In the genomic region with DNA sequence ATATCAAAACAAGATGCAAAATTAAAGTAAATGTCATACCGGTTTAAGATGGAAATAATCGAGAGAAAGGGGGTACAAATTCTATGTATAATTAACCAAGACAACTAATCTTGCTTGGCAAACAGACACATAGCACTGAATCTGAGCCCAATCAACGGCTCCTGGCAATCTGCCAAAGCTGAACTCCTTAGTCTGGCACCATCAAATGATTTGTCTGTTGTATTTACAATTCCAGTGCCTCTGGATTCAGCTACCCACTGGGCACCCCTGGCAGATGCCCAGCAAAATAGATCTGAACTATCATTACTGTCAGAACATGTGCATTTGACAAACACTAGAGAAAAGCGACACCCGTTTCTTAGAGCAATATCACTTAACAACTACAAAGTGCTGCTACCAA, we compare ENCODE assay signal across 2 cellular contexts.
TF ChIP-seq lines count a peak whose summit lies in the region.

No MANE protein-coding gene starts in this region.

TF ChIP-seq in HEK293, 187 proteins besides CTCF, POLR2A, EP300 and RAD21 (continues in another document):
- TF ChIP-seq, protein P1, sequence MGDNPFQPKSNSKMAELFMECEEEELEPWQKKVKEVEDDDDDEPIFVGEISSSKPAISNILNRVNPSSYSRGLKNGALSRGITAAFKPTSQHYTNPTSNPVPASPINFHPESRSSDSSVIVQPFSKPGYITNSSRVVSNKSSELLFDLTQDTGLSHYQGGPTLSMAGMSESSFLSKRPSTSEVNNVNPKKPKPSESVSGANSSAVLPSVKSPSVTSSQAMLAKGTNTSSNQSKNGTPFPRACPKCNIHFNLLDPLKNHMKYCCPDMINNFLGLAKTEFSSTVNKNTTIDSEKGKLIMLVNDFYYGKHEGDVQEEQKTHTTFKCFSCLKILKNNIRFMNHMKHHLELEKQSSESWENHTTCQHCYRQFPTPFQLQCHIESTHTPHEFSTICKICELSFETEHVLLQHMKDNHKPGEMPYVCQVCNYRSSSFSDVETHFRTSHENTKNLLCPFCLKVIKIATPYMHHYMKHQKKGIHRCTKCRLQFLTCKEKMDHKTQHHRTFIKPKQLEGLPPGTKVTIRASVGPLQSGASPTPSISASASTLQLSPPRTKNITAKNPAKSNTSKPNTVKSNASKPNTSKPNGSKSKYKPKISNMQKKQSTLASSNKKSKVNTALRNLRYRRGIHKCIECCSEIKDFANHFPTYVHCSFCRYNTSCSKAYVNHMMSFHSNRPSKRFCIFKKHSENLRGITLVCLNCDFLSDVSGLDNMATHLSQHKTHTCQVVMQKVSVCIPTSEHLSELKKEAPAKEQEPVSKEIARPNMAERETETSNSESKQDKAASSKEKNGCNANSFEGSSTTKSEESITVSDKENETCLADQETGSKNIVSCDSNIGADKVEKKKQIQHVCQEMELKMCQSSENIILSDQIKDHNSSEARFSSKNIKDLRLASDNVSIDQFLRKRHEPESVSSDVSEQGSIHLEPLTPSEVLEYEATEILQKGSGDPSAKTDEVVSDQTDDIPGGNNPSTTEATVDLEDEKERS (tag by site-specific recombination; IDR thresholded peaks at IDR 0.05) = no peak
- TF ChIP-seq, protein P2, sequence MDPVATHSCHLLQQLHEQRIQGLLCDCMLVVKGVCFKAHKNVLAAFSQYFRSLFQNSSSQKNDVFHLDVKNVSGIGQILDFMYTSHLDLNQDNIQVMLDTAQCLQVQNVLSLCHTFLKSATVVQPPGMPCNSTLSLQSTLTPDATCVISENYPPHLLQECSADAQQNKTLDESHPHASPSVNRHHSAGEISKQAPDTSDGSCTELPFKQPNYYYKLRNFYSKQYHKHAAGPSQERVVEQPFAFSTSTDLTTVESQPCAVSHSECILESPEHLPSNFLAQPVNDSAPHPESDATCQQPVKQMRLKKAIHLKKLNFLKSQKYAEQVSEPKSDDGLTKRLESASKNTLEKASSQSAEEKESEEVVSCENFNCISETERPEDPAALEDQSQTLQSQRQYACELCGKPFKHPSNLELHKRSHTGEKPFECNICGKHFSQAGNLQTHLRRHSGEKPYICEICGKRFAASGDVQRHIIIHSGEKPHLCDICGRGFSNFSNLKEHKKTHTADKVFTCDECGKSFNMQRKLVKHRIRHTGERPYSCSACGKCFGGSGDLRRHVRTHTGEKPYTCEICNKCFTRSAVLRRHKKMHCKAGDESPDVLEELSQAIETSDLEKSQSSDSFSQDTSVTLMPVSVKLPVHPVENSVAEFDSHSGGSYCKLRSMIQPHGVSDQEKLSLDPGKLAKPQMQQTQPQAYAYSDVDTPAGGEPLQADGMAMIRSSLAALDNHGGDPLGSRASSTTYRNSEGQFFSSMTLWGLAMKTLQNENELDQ (tag by site-specific recombination; IDR thresholded peaks at IDR 0.05; ENCODE audit: low read depth) = no peak
- no peak for TF ChIP-seq ZNF266 (tag by site-specific recombination; IDR thresholded peaks at IDR 0.05; ENCODE audit: low read depth)
- no peak for TF ChIP-seq KLF8 (tag by site-specific recombination; IDR thresholded peaks at IDR 0.05)
- TF ChIP-seq, protein P3, sequence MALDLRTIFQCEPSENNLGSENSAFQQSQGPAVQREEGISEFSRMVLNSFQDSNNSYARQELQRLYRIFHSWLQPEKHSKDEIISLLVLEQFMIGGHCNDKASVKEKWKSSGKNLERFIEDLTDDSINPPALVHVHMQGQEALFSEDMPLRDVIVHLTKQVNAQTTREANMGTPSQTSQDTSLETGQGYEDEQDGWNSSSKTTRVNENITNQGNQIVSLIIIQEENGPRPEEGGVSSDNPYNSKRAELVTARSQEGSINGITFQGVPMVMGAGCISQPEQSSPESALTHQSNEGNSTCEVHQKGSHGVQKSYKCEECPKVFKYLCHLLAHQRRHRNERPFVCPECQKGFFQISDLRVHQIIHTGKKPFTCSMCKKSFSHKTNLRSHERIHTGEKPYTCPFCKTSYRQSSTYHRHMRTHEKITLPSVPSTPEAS (tag by site-specific recombination; IDR thresholded peaks at IDR 0.05) = no peak
- peak; percentile 61; the same call in 1 of the 2 replicates for TF ChIP-seq ZNF184 (tag by site-specific recombination; IDR thresholded peaks at IDR 0.05)
- TF ChIP-seq FEZF1 (tag by site-specific recombination; IDR thresholded peaks at IDR 0.05) = 0 out of 2 replicates have a peak, but pooled peaks have one; percentile 8
- TF ChIP-seq ZNF114 (tag by site-specific recombination; IDR thresholded peaks at IDR 0.05) = no peak
- TF ChIP-seq, protein P4, sequence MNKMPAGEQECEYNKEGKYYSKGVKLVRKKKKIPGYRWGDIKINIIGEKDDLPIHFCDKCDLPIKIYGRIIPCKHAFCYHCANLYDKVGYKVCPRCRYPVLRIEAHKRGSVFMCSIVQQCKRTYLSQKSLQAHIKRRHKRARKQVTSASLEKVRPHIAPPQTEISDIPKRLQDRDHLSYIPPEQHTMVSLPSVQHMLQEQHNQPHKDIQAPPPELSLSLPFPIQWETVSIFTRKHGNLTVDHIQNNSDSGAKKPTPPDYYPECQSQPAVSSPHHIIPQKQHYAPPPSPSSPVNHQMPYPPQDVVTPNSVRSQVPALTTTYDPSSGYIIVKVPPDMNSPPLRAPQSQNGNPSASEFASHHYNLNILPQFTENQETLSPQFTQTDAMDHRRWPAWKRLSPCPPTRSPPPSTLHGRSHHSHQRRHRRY (tag by site-specific recombination; IDR thresholded peaks at IDR 0.05) = no peak
- no peak for TF ChIP-seq ZNF324 (tag by site-specific recombination; IDR thresholded peaks at IDR 0.05)
- TF ChIP-seq, protein P5, sequence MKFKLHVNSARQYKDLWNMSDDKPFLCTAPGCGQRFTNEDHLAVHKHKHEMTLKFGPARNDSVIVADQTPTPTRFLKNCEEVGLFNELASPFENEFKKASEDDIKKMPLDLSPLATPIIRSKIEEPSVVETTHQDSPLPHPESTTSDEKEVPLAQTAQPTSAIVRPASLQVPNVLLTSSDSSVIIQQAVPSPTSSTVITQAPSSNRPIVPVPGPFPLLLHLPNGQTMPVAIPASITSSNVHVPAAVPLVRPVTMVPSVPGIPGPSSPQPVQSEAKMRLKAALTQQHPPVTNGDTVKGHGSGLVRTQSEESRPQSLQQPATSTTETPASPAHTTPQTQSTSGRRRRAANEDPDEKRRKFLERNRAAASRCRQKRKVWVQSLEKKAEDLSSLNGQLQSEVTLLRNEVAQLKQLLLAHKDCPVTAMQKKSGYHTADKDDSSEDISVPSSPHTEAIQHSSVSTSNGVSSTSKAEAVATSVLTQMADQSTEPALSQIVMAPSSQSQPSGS (tag by site-specific recombination; IDR thresholded peaks at IDR 0.05; ENCODE audit: low read depth) = no peak
- TF ChIP-seq, protein P6, sequence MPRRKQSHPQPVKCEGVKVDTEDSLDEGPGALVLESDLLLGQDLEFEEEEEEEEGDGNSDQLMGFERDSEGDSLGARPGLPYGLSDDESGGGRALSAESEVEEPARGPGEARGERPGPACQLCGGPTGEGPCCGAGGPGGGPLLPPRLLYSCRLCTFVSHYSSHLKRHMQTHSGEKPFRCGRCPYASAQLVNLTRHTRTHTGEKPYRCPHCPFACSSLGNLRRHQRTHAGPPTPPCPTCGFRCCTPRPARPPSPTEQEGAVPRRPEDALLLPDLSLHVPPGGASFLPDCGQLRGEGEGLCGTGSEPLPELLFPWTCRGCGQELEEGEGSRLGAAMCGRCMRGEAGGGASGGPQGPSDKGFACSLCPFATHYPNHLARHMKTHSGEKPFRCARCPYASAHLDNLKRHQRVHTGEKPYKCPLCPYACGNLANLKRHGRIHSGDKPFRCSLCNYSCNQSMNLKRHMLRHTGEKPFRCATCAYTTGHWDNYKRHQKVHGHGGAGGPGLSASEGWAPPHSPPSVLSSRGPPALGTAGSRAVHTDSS (tag by site-specific recombination; IDR thresholded peaks at IDR 0.05) = 0 out of 2 replicates have a peak, but pooled peaks have one; percentile 6
- TF ChIP-seq ZNF157 (tag by site-specific recombination; IDR thresholded peaks at IDR 0.05) = no peak
- no peak for TF ChIP-seq TRIM28 (IDR thresholded peaks at IDR 0.05; ENCODE audit: borderline replicate concordance, low read length)

TF ChIP-seq in K562, 482 proteins besides CTCF, POLR2A, EP300 and RAD21 (continued from another document):
- TF ChIP-seq, protein P7, sequence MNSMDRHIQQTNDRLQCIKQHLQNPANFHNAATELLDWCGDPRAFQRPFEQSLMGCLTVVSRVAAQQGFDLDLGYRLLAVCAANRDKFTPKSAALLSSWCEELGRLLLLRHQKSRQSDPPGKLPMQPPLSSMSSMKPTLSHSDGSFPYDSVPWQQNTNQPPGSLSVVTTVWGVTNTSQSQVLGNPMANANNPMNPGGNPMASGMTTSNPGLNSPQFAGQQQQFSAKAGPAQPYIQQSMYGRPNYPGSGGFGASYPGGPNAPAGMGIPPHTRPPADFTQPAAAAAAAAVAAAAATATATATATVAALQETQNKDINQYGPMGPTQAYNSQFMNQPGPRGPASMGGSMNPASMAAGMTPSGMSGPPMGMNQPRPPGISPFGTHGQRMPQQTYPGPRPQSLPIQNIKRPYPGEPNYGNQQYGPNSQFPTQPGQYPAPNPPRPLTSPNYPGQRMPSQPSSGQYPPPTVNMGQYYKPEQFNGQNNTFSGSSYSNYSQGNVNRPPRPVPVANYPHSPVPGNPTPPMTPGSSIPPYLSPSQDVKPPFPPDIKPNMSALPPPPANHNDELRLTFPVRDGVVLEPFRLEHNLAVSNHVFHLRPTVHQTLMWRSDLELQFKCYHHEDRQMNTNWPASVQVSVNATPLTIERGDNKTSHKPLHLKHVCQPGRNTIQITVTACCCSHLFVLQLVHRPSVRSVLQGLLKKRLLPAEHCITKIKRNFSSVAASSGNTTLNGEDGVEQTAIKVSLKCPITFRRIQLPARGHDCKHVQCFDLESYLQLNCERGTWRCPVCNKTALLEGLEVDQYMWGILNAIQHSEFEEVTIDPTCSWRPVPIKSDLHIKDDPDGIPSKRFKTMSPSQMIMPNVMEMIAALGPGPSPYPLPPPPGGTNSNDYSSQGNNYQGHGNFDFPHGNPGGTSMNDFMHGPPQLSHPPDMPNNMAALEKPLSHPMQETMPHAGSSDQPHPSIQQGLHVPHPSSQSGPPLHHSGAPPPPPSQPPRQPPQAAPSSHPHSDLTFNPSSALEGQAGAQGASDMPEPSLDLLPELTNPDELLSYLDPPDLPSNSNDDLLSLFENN (IDR thresholded peaks at IDR 0.05; ENCODE audit: low read depth in 2 of 2, low read length in 2 of 2) = no peak
- TF ChIP-seq ZSCAN32 (CRISPR knock-in tag; IDR thresholded peaks at IDR 0.05) (no peak), TEAD4 (IDR thresholded peaks at IDR 0.05; ENCODE audit: low read length) (no peak), TEAD4 (CRISPR knock-in tag; IDR thresholded peaks at IDR 0.05; ENCODE audit: borderline replicate concordance) (no peak), NFIC (IDR thresholded peaks at IDR 0.05) (peak; percentile 98), ESRRA (IDR thresholded peaks at IDR 0.05; ENCODE audit: borderline replicate concordance, low read depth) (no peak), NFIX (CRISPR knock-in tag; IDR thresholded peaks at IDR 0.05; ENCODE audit: low read depth) (peak; percentile 86), ZBTB7A (IDR thresholded peaks at IDR 0.05; ENCODE audit: borderline replicate concordance, control insufficient read depth, low read depth, low read length) (no peak), LARP7 (IDR thresholded peaks at IDR 0.05) (no peak), ELF2 (CRISPR knock-in tag; IDR thresholded peaks at IDR 0.05) (no peak), ZNF133 (CRISPR knock-in tag; IDR thresholded peaks at IDR 0.05) (no peak), MYBL2 (IDR thresholded peaks at IDR 0.05; ENCODE audit: low read depth) (no peak), MYBL2 (CRISPR knock-in tag; IDR thresholded peaks at IDR 0.05; ENCODE audit: borderline replicate concordance) (no peak)
- TF ChIP-seq, protein P8, sequence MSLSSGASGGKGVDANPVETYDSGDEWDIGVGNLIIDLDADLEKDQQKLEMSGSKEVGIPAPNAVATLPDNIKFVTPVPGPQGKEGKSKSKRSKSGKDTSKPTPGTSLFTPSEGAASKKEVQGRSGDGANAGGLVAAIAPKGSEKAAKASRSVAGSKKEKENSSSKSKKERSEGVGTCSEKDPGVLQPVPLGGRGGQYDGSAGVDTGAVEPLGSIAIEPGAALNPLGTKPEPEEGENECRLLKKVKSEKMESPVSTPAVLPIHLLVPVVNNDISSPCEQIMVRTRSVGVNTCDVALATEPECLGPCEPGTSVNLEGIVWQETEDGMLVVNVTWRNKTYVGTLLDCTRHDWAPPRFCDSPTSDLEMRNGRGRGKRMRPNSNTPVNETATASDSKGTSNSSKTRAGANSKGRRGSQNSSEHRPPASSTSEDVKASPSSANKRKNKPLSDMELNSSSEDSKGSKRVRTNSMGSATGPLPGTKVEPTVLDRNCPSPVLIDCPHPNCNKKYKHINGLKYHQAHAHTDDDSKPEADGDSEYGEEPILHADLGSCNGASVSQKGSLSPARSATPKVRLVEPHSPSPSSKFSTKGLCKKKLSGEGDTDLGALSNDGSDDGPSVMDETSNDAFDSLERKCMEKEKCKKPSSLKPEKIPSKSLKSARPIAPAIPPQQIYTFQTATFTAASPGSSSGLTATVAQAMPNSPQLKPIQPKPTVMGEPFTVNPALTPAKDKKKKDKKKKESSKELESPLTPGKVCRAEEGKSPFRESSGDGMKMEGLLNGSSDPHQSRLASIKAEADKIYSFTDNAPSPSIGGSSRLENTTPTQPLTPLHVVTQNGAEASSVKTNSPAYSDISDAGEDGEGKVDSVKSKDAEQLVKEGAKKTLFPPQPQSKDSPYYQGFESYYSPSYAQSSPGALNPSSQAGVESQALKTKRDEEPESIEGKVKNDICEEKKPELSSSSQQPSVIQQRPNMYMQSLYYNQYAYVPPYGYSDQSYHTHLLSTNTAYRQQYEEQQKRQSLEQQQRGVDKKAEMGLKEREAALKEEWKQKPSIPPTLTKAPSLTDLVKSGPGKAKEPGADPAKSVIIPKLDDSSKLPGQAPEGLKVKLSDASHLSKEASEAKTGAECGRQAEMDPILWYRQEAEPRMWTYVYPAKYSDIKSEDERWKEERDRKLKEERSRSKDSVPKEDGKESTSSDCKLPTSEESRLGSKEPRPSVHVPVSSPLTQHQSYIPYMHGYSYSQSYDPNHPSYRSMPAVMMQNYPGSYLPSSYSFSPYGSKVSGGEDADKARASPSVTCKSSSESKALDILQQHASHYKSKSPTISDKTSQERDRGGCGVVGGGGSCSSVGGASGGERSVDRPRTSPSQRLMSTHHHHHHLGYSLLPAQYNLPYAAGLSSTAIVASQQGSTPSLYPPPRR (CRISPR knock-in tag; IDR thresholded peaks at IDR 0.05; ENCODE audit: borderline replicate concordance) = no peak
- TF ChIP-seq, protein P9, sequence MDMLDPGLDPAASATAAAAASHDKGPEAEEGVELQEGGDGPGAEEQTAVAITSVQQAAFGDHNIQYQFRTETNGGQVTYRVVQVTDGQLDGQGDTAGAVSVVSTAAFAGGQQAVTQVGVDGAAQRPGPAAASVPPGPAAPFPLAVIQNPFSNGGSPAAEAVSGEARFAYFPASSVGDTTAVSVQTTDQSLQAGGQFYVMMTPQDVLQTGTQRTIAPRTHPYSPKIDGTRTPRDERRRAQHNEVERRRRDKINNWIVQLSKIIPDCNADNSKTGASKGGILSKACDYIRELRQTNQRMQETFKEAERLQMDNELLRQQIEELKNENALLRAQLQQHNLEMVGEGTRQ (CRISPR knock-in tag; IDR thresholded peaks at IDR 0.05) = no peak
- TF ChIP-seq, protein P10, sequence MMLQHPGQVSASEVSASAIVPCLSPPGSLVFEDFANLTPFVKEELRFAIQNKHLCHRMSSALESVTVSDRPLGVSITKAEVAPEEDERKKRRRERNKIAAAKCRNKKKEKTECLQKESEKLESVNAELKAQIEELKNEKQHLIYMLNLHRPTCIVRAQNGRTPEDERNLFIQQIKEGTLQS (IDR thresholded peaks at IDR 0.05) = no peak
- TF ChIP-seq, protein P10 (CRISPR knock-in tag; conservative IDR thresholded peaks at IDR 0.05) = no peak
TF ChIP-seq in K562: peak in this region for 3.
